9 cellular contexts compared by ENCODE assay signal in genomic region chr6:11710221-11710836, GRCh38.
A peak's percentile ranks its signal among the peaks of the same experiment; 100 is the strongest.
DNase-seq lines count a peak whose midpoint lies in the region; ATAC-seq and TF ChIP-seq lines count a peak whose summit lies in the region.
"Had no signal": no experiment of that assay in that cellular context is flagged by ENCODE, and none has a peak within 500 bp of the region (broad histone marks: within the 10 kb centered on the region; RNA-seq: fewer than 3 reads in every experiment).

No MANE protein-coding gene starts in this region.

- peaks cover 22 to 24% of the 10 kb centered on the region in 2 donors for H3K9me3 Mint-ChIP-seq in activated naive CD4-positive, alpha-beta T cell treated with anti-CD3 and anti-CD28 coated beads, Interleukin-2, amount 50 U/mL, for 72 hours
- peaks cover 16% of the 10 kb centered on the region for H3K9me3 Mint-ChIP-seq in mesothelial cell of epicardium
- H3K9me3 Mint-ChIP-seq in stimulated activated naive B cell treated with anti-CD40 and anti-IgM and Interleukin-4, amounts not matched to agents 10 μg/mL and 1 μg/mL and 100 μg/mL, for 72 hours = peaks cover 0 to 3% of the 10 kb centered on the region in 2 donors
- H3K9me3 Mint-ChIP-seq: central memory CD8-positive, alpha-beta T cell had no signal

- intact Hi-C loops in left cardiac atrium (cut with DNase I) (no loop called here), heart right ventricle (cut with DNase I) (no loop called here)

- H3K36me3 Mint-ChIP-seq in activated naive CD4-positive, alpha-beta T cell treated with anti-CD3 and anti-CD28 coated beads, Interleukin-2, amount 50 U/mL, for 72 hours = peaks cover 34 to 75% of the 10 kb centered on the region in 2 donors
- H3K36me3 Mint-ChIP-seq in mesothelial cell of epicardium = no peaks in the 10 kb centered on the region
- peaks cover 27 to 29% of the 10 kb centered on the region in 2 donors for H3K36me3 Mint-ChIP-seq in stimulated activated naive B cell treated with anti-CD40 and anti-IgM and Interleukin-4, amounts not matched to agents 10 μg/mL and 1 μg/mL and 100 μg/mL, for 72 hours

- no peak for TF ChIP-seq CTCF in mesothelial cell of epicardium (IDR thresholded peaks at IDR 0.05; ENCODE audit: unreplicated experiment)
- no peak for TF ChIP-seq CTCF in heart right ventricle (IDR thresholded peaks at IDR 0.05)

- peak overlapping the region in 1 of 10 donors; percentile 44 for H3K27ac ChIP-seq in heart right ventricle

- no peak overlapping the region for H3K4me3 ChIP-seq in heart right ventricle

- no peak overlapping the region for H3K4me3 Mint-ChIP-seq in mesothelial cell of epicardium
- peak overlapping the region in 1 of 2 donors; percentile 45 for H3K4me3 Mint-ChIP-seq in stimulated activated naive B cell treated with anti-CD40 and anti-IgM and Interleukin-4, amounts not matched to agents 10 μg/mL and 1 μg/mL and 100 μg/mL, for 72 hours
- H3K4me3 Mint-ChIP-seq: central memory CD8-positive, alpha-beta T cell had no signal

- H3K27me3 ChIP-seq in heart right ventricle = no peaks in the 10 kb centered on the region

- DNase-seq in T-helper 22 cell (ENCODE audit: low read depth) = peak; percentile 13
- no peak for DNase-seq in activated naive CD4-positive, alpha-beta T cell treated with anti-CD3 and anti-CD28 coated beads, Interleukin-2, amount 50 U/mL, for 72 hours (ENCODE audit: low spot score in 2 of 2)
- DNase-seq in mesothelial cell of epicardium (ENCODE audit: low spot score in 2 of 2, unreplicated experiment in 2 of 2) = no peak
- DNase-seq in stimulated activated naive B cell treated with anti-CD40 and anti-IgM and Interleukin-4, amounts not matched to agents 10 μg/mL and 1 μg/mL and 100 μg/mL, for 72 hours = no peak
- no peak for DNase-seq in NCI-H146 (lab: John Stamatoyannopoulos, UW)
- no peak for DNase-seq in hepatic stellate cell (ENCODE audit: low spot score)
- DNase-seq in left cardiac atrium = no peak
- DNase-seq in heart right ventricle = no peak

- no peaks in the 10 kb centered on the region for H3K36me3 ChIP-seq in heart right ventricle

- ATAC-seq in activated naive CD4-positive, alpha-beta T cell treated with anti-CD3 and anti-CD28 coated beads, Interleukin-2, amount 50 U/mL, for 72 hours = peak; percentile 22 to 38
- no peak for ATAC-seq in stimulated activated naive B cell treated with anti-CD40 and anti-IgM and Interleukin-4, amounts not matched to agents 10 μg/mL and 1 μg/mL and 100 μg/mL, for 72 hours (replicated peaks)
- ATAC-seq in left cardiac atrium (no peak), heart right ventricle (no peak)

- peaks cover 0 to 34% (median 10%) of the 10 kb centered on the region in 9 donors for H3K4me1 ChIP-seq in heart right ventricle

- peak overlapping the region; percentile 96 to 100 for H3K27ac Mint-ChIP-seq in activated naive CD4-positive, alpha-beta T cell treated with anti-CD3 and anti-CD28 coated beads, Interleukin-2, amount 50 U/mL, for 72 hours
- peak overlapping the region; percentile 71 for H3K27ac Mint-ChIP-seq in mesothelial cell of epicardium
- H3K27ac Mint-ChIP-seq in stimulated activated naive B cell treated with anti-CD40 and anti-IgM and Interleukin-4, amounts not matched to agents 10 μg/mL and 1 μg/mL and 100 μg/mL, for 72 hours = peak overlapping the region; percentile 85

- peaks cover 32% of the 10 kb centered on the region for H3K4me1 Mint-ChIP-seq in mesothelial cell of epicardium
- peaks cover 46 to 65% of the 10 kb centered on the region in 2 donors for H3K4me1 Mint-ChIP-seq in stimulated activated naive B cell treated with anti-CD40 and anti-IgM and Interleukin-4, amounts not matched to agents 10 μg/mL and 1 μg/mL and 100 μg/mL, for 72 hours

- no peaks in the 10 kb centered on the region for H3K9me3 ChIP-seq in heart right ventricle

- 55% methylated on average over 9 of the region's 9 CpGs for WGBS in heart right ventricle, 2 donors

- H3K27me3 Mint-ChIP-seq in mesothelial cell of epicardium (ENCODE audit: low read depth) = no peaks in the 10 kb centered on the region
- no peaks in the 10 kb centered on the region for H3K27me3 Mint-ChIP-seq in stimulated activated naive B cell treated with anti-CD40 and anti-IgM and Interleukin-4, amounts not matched to agents 10 μg/mL and 1 μg/mL and 100 μg/mL, for 72 hours

Comparison
In these comparisons a context has a peak if more than half of its experiments do, and no peak if none do; other contexts are left out.
1. ATAC-seq: peak in activated naive CD4-positive, alpha-beta T cell treated with anti-CD3 and anti-CD28 coated beads, Interleukin-2, amount 50 U/mL, for 72 hours (2 of 2); none in stimulated activated naive B cell treated with anti-CD40 and anti-IgM and Interleukin-4, amounts not matched to agents 10 μg/mL and 1 μg/mL and 100 μg/mL, for 72 hours (0 of 2), left cardiac atrium (0 of 2) and heart right ventricle (0 of 8).
2. Peak in every context shown above with its lines, with median percentiles within 50 percentile points of each other: H3K27ac Mint-ChIP-seq.